In the genomic region with DNA sequence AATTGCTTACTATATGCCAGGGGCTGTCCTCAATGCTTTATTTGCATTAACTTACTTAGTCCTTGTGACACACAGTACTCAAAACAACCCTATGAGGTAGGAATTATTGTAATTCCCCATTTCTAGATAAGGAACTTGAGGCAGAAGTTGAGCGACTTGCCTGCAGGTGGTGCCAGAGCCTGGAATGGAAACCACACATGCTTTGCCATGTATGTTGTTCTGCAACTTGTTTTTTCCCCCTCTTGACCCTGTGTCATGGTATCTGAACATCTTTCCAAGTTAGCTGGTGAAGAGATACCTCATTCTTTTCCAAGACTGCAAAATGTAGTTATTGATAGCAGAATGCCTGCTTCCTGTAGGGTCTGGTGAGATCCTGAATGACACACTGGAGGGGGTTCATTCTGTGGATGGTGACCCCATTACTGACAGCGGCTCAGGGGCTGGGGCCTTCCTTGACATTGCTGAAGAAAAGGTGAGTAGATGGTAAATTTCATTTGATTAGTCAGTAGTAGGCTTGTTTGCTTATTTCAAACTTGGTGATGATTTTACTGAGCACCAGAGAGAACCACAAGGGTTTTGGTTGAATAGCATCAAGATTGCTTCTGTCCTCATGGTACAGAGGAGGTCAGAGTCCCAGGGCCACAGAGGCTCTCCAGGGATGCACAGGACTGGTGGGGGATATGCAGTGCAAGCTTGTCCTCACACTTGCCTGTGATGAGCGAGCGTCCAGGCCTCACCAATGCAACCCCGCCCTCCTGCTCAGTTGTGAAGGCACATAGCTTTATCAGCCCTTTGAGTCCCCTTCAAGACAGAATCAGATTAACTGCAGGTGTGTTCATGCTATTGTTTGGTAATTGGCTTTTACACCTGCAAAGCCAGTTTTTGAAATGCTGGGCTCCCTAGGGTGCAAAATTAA, we compare ENCODE assay signal across 1 cellular context.
TF ChIP-seq lines count a peak whose summit lies in the region.

No MANE protein-coding gene starts in this region.

TF ChIP-seq in GM12878, 131 proteins besides CTCF, POLR2A, EP300 and RAD21 (continued from another document):
- TF ChIP-seq RUNX3 (IDR thresholded peaks at IDR 0.05; ENCODE audit: low read length) (0 out of 2 replicates have a peak, but pooled peaks have one; percentile 55), MEF2B (IDR thresholded peaks at IDR 0.05; ENCODE audit: partially characterized antibody, poor library complexity, severe bottlenecking) (no peak), CREM (IDR thresholded peaks at IDR 0.05; ENCODE audit: low read depth) (no peak)
